Comparison of ENCODE assay signal across 1 cellular context in genomic region chr22:44701824-44702478, GRCh38.
TF ChIP-seq lines count a peak whose summit lies in the region.

PRR5 (plus strand) TSS chr22:44702204; CDS start chr22:44702475, 271 bp downstream.

TF ChIP-seq in HepG2, 621 proteins besides CTCF, POLR2A, EP300 and RAD21 (continued from another document and continues in another):
- TF ChIP-seq ZNF142 (CRISPR knock-in tag; IDR thresholded peaks at IDR 0.05) (no peak), ZBTB10 (CRISPR knock-in tag; IDR thresholded peaks at IDR 0.05; ENCODE audit: borderline replicate concordance) (no peak), E2F1 (CRISPR knock-in tag; IDR thresholded peaks at IDR 0.05) (no peak), ETV5 (CRISPR knock-in tag; IDR thresholded peaks at IDR 0.05; ENCODE audit: borderline replicate concordance) (peak; percentile 52; the same call in 1 of the 2 replicates), MTF2 (CRISPR knock-in tag; IDR thresholded peaks at IDR 0.05; ENCODE audit: borderline replicate concordance) (no peak), MEIS2 (CRISPR knock-in tag; IDR thresholded peaks at IDR 0.05) (no peak), LBX2 (CRISPR knock-in tag; IDR thresholded peaks at IDR 0.05; ENCODE audit: borderline replicate concordance) (no peak), SRF (IDR thresholded peaks at IDR 0.05; ENCODE audit: low read depth, low read length) (no peak), MXD1 (CRISPR knock-in tag; IDR thresholded peaks at IDR 0.05) (no peak), PHF21A (CRISPR knock-in tag; IDR thresholded peaks at IDR 0.05) (no peak), BHLHE40 (IDR thresholded peaks at IDR 0.05; ENCODE audit: low read length) (peak; percentile 69), FLYWCH1 (CRISPR knock-in tag; IDR thresholded peaks at IDR 0.05) (no peak), SRY (CRISPR knock-in tag; IDR thresholded peaks at IDR 0.05) (no peak; the same call in 1 of the 2 replicates), BORCS8-MEF2B (CRISPR knock-in tag; IDR thresholded peaks at IDR 0.05) (no peak), CBFB (CRISPR knock-in tag; IDR thresholded peaks at IDR 0.05) (0 out of 2 replicates have a peak, but pooled peaks have one; percentile 39), ATF5 (CRISPR knock-in tag; IDR thresholded peaks at IDR 0.05; ENCODE audit: low read depth) (no peak), ZNF790 (CRISPR knock-in tag; IDR thresholded peaks at IDR 0.05; ENCODE audit: borderline replicate concordance) (no peak), SNAPC2 (CRISPR knock-in tag; IDR thresholded peaks at IDR 0.05) (no peak), ZNF530 (CRISPR knock-in tag; IDR thresholded peaks at IDR 0.05; ENCODE audit: low read depth) (no peak), CBX2 (IDR thresholded peaks at IDR 0.05; ENCODE audit: low read depth, low read length) (no peak), CBX2 (CRISPR knock-in tag; IDR thresholded peaks at IDR 0.05; ENCODE audit: low read depth) (no peak), ADNP (CRISPR knock-in tag; IDR thresholded peaks at IDR 0.05) (no peak), JUN (CRISPR knock-in tag; IDR thresholded peaks at IDR 0.05) (no peak), TEF (CRISPR knock-in tag; IDR thresholded peaks at IDR 0.05) (no peak), GTF2F1 (IDR thresholded peaks at IDR 0.05; ENCODE audit: low read length) (no peak), PAF1 (CRISPR knock-in tag; IDR thresholded peaks at IDR 0.05) (no peak), USF2 (IDR thresholded peaks at IDR 0.05; ENCODE audit: low read depth, low read length) (peak; percentile 58; the same call in 1 of the 2 replicates), USF2 (CRISPR knock-in tag; IDR thresholded peaks at IDR 0.05; ENCODE audit: borderline replicate concordance) (no peak), NFYB (CRISPR knock-in tag; IDR thresholded peaks at IDR 0.05) (no peak), ZNF597 (CRISPR knock-in tag; IDR thresholded peaks at IDR 0.05) (no peak), POLR2G (IDR thresholded peaks at IDR 0.05; ENCODE audit: low read depth, low read length) (peak; percentile 42; the same call in 1 of the 2 replicates), ATF7-NPFF (CRISPR knock-in tag; IDR thresholded peaks at IDR 0.05; ENCODE audit: low read depth) (peak; percentile 71), THAP8 (CRISPR knock-in tag; IDR thresholded peaks at IDR 0.05; ENCODE audit: borderline replicate concordance) (no peak), ZFP90 (CRISPR knock-in tag; IDR thresholded peaks at IDR 0.05; ENCODE audit: borderline replicate concordance) (no peak; the same call in 1 of the 2 replicates), ZMAT5 (CRISPR knock-in tag; IDR thresholded peaks at IDR 0.05; ENCODE audit: borderline replicate concordance, low read depth) (no peak), CREB1 (IDR thresholded peaks at IDR 0.05) (no peak), CREB1 (CRISPR knock-in tag; IDR thresholded peaks at IDR 0.05) (no peak), NR2C2 (CRISPR knock-in tag; IDR thresholded peaks at IDR 0.05; ENCODE audit: borderline replicate concordance) (0 out of 2 replicates have a peak, but pooled peaks have one; percentile 17), RCOR2 (CRISPR knock-in tag; IDR thresholded peaks at IDR 0.05) (no peak), PRDM15 (CRISPR knock-in tag; IDR thresholded peaks at IDR 0.05) (no peak), PHF8 (CRISPR knock-in tag; IDR thresholded peaks at IDR 0.05) (0 out of 2 replicates have a peak, but pooled peaks have one; percentile 9)
